1 cellular context compared by ENCODE assay signal in genomic region chr6:27812078-27812804, GRCh38.
TF ChIP-seq lines count a peak whose summit lies in the region.

No MANE protein-coding gene starts in this region.

TF ChIP-seq in K562, 482 proteins besides CTCF, POLR2A, EP300 and RAD21 (continued from another document and continues in another):
- TF ChIP-seq RERE (CRISPR knock-in tag; IDR thresholded peaks at IDR 0.05; ENCODE audit: borderline replicate concordance) (no peak), ZNF707 (CRISPR knock-in tag; conservative IDR thresholded peaks at IDR 0.05) (no peak), MCM5 (IDR thresholded peaks at IDR 0.05; ENCODE audit: low read depth) (no peak), ILK (tag; IDR thresholded peaks at IDR 0.05; ENCODE audit: borderline replicate concordance, low read depth) (no peak), HES1 (IDR thresholded peaks at IDR 0.05; ENCODE audit: low read depth) (no peak), E2F3 (CRISPR knock-in tag; IDR thresholded peaks at IDR 0.05) (no peak), DLX4 (CRISPR knock-in tag; IDR thresholded peaks at IDR 0.05) (no peak), LCOR (CRISPR knock-in tag; IDR thresholded peaks at IDR 0.05) (0 out of 2 replicates have a peak, but pooled peaks have one; percentile 22), ZNF398 (CRISPR knock-in tag; IDR thresholded peaks at IDR 0.05) (no peak), ZNF551 (CRISPR knock-in tag; IDR thresholded peaks at IDR 0.05) (no peak), THAP7 (CRISPR knock-in tag; IDR thresholded peaks at IDR 0.05) (no peak), SMAD1 (IDR thresholded peaks at IDR 0.05; ENCODE audit: low read depth, low read length, partially characterized antibody) (no peak), ELF4 (CRISPR knock-in tag; IDR thresholded peaks at IDR 0.05) (0 out of 2 replicates have a peak, but pooled peaks have one; percentile 44), CGGBP1 (CRISPR knock-in tag; IDR thresholded peaks at IDR 0.05) (peak; percentile 76), HDAC3 (IDR thresholded peaks at IDR 0.05; ENCODE audit: borderline replicate concordance, partially characterized antibody) (no peak), KAT8 (IDR thresholded peaks at IDR 0.05; ENCODE audit: low read depth) (no peak), POLR2AphosphoS2 (IDR thresholded peaks at IDR 0.05; ENCODE audit: low read length) (0 out of 2 replicates have a peak, but pooled peaks have one; percentile 20), SMAD3 (CRISPR knock-in tag; conservative IDR thresholded peaks at IDR 0.05) (no peak), TCF7L2 (IDR thresholded peaks at IDR 0.05; ENCODE audit: low read depth, low read length) (no peak), ELK3 (CRISPR knock-in tag; IDR thresholded peaks at IDR 0.05) (no peak), PREB (CRISPR knock-in tag; IDR thresholded peaks at IDR 0.05) (no peak), CTBP1 (IDR thresholded peaks at IDR 0.05; ENCODE audit: borderline replicate concordance) (no peak), FIP1L1 (IDR thresholded peaks at IDR 0.05; ENCODE audit: low read depth, low read length, poor library complexity, severe bottlenecking) (no peak), U2AF2 (optimal IDR thresholded peaks at IDR 0.05; ENCODE audit: low read depth, low read length) (no peak), ZFP36 (IDR thresholded peaks at IDR 0.05; ENCODE audit: low read depth, low read length, partially characterized antibody) (no peak), STAT5B (CRISPR knock-in tag; IDR thresholded peaks at IDR 0.05) (no peak), ZNF318 (IDR thresholded peaks at IDR 0.05; ENCODE audit: borderline replicate concordance in 1 of 2, low read depth in 1 of 2) (peak in 1 of 2 experiments; percentile 18; a peak in 1 of 4 replicates), ESRRA (IDR thresholded peaks at IDR 0.05; ENCODE audit: borderline replicate concordance, low read depth) (no peak), ZNF589 (CRISPR knock-in tag; IDR thresholded peaks at IDR 0.05; ENCODE audit: low read depth) (no peak), CHD2 (IDR thresholded peaks at IDR 0.05; ENCODE audit: low read depth, low read length) (no peak), RBM14 (IDR thresholded peaks at IDR 0.05; ENCODE audit: borderline replicate concordance, insufficient read depth, low read depth, low read length) (no peak), ATF7 (IDR thresholded peaks at IDR 0.05) (no peak), TRIM28 (IDR thresholded peaks at IDR 0.05) (no peak), CSDE1 (IDR thresholded peaks at IDR 0.05) (no peak), PPARD (CRISPR knock-in tag; IDR thresholded peaks at IDR 0.05) (no peak), CBX2 (IDR thresholded peaks at IDR 0.05; ENCODE audit: insufficient read depth, low read length, poor library complexity, severe bottlenecking) (no peak), ZNF133 (CRISPR knock-in tag; IDR thresholded peaks at IDR 0.05) (no peak)
